Comparison of ENCODE assay signal across 1 cellular context in genomic region chr7:156993925-156994235, GRCh38.
TF ChIP-seq lines count a peak whose summit lies in the region.

No MANE protein-coding gene starts in this region.

TF ChIP-seq in K562, 482 proteins besides CTCF, POLR2A, EP300 and RAD21:
- peak; percentile 55 for TF ChIP-seq CBX8 (IDR thresholded peaks at IDR 0.05; ENCODE audit: borderline replicate concordance, extremely low read depth, low read depth, low read length, poor library complexity, severe bottlenecking)
- TF ChIP-seq, protein P1, sequence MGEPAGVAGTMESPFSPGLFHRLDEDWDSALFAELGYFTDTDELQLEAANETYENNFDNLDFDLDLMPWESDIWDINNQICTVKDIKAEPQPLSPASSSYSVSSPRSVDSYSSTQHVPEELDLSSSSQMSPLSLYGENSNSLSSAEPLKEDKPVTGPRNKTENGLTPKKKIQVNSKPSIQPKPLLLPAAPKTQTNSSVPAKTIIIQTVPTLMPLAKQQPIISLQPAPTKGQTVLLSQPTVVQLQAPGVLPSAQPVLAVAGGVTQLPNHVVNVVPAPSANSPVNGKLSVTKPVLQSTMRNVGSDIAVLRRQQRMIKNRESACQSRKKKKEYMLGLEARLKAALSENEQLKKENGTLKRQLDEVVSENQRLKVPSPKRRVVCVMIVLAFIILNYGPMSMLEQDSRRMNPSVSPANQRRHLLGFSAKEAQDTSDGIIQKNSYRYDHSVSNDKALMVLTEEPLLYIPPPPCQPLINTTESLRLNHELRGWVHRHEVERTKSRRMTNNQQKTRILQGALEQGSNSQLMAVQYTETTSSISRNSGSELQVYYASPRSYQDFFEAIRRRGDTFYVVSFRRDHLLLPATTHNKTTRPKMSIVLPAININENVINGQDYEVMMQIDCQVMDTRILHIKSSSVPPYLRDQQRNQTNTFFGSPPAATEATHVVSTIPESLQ (CRISPR knock-in tag; IDR thresholded peaks at IDR 0.05) = no peak
TF ChIP-seq in K562: peak in this region for 1.
